In the genomic region with DNA sequence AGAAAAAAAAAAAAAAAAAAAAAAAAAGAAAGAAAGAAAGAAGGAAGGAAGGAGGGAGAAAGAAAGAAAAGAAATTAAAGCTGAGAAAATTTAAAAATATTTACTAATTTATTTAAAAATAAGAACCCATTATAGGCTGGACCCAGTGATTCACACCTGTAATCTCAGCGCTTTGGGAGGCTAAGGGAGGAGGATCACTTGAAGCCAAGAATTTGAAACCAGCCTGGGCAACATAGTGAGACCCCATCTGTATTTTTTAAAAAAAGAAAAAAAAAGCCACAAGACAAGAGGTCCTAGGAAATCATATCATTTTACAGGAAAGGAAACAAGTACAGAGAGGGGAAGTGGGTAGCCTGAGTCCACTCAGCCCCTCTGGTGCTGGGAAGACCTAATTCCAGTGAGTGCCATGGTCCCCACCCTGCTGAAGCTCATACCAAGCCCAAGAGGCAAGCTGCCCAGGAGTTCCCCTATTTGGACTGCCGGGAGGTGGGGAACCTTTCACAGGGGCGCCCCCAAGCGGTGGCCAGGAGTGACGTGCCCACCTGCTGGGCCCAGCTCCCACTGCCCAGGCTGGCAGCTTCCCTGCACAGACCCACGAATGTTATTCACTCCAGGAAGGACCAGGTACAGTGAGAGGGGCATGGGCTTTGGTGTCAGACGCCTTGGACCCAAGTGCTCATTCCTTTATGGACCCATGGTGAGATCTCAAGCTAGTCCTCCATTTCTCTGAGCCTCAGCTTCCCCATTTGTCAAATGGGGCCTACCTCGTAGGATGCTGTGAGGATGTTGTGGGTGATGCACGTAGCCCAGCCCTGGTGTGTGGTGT, we compare ENCODE assay signal across 8 cellular contexts.
DNase-seq lines count a peak whose midpoint lies in the region; TF ChIP-seq lines count a peak whose summit lies in the region.

No MANE protein-coding gene starts in this region.

- CTCF ChIA-PET in CD8-positive, alpha-beta memory T cell (lab: Charles Lee), result interaction anchor here (0.7 to 2.0 kb wide), 3 partner anchors 13 to 1338 kb away, joined by 3 to 10 read pairs (median 3); no protein-coding TSS in a partner anchor

- no peaks in the 10 kb centered on the region for H3K27me3 ChIP-seq in WERI-Rb-1 (ENCODE audit: insufficient read depth, low read depth, severe bottlenecking)
- no peaks in the 10 kb centered on the region for H3K27me3 ChIP-seq in CD8-positive, alpha-beta memory T cell (ENCODE audit: insufficient read depth, low read length, poor library complexity, severe bottlenecking)

- no peaks in the 10 kb centered on the region for H3K4me1 ChIP-seq in CD8-positive, alpha-beta memory T cell (ENCODE audit: insufficient read depth, low read length)

- H3K4me3 Mint-ChIP-seq in CD8-positive, alpha-beta memory T cell, result no peak overlapping the region

- H3K9me3 Mint-ChIP-seq in CD8-positive, alpha-beta memory T cell, result no peaks in the 10 kb centered on the region

- peaks cover 14% of the 10 kb centered on the region for H3K36me3 ChIP-seq in WERI-Rb-1
- H3K36me3 ChIP-seq in CD8-positive, alpha-beta memory T cell (ENCODE audit: insufficient read depth, low read length), result no peaks in the 10 kb centered on the region

- no peak overlapping the region for H3K27ac Mint-ChIP-seq in CD8-positive, alpha-beta memory T cell

- POLR2A ChIA-PET in CD8-positive, alpha-beta memory T cell (lab: Charles Lee), result no interaction called here

- peaks cover 0 to 23% (median 6%) of the 10 kb centered on the region in 3 donors for H3K36me3 Mint-ChIP-seq in CD8-positive, alpha-beta memory T cell

- no peaks in the 10 kb centered on the region for H3K4me1 Mint-ChIP-seq in CD8-positive, alpha-beta memory T cell

- H3K27ac ChIP-seq in WERI-Rb-1, result no peak overlapping the region
- no peak overlapping the region for H3K27ac ChIP-seq in CD8-positive, alpha-beta memory T cell (ENCODE audit: low read depth, low read length)

- TF ChIP-seq CTCF in WERI-Rb-1 (IDR thresholded peaks at IDR 0.05; ENCODE audit: low read depth, low read length) (peak; percentile 87), retinal pigment epithelial cell (conservative IDR thresholded peaks at IDR 0.05; ENCODE audit: low read depth, low read length) (peak; percentile 73)

- peak; percentile 63 for DNase-seq in ELR (ENCODE audit: low read depth)
- DNase-seq in HuH-7.5 (ENCODE audit: low spot score), result peak; percentile 34
- DNase-seq in WERI-Rb-1, result peak; percentile 69
- peak; percentile 31 for DNase-seq in fibroblast of peridontal ligament (ENCODE audit: extremely low read depth)
- DNase-seq in retinal pigment epithelial cell (ENCODE audit: low read depth), result no peak
- DNase-seq in AG08396 (ENCODE audit: low spot score), result no peak
- no peak for DNase-seq in NCI-H774 (lab: John Stamatoyannopoulos, UW)
- no peak for DNase-seq in CD8-positive, alpha-beta memory T cell

- H3K9me3 ChIP-seq in WERI-Rb-1 (ENCODE audit: severe bottlenecking), result no peaks in the 10 kb centered on the region
- H3K9me3 ChIP-seq in CD8-positive, alpha-beta memory T cell (ENCODE audit: low read length), result no peaks in the 10 kb centered on the region

- H3K4me3 ChIP-seq in WERI-Rb-1 (ENCODE audit: low read depth, low read length) (no peak overlapping the region), retinal pigment epithelial cell (ENCODE audit: low read length) (no peak overlapping the region)
- H3K4me3 ChIP-seq in CD8-positive, alpha-beta memory T cell (ENCODE audit: low read length), result no peak overlapping the region

- no peaks in the 10 kb centered on the region for H3K27me3 Mint-ChIP-seq in CD8-positive, alpha-beta memory T cell

Comparison
In these comparisons a context has a peak if more than half of its experiments do, and no peak if none do; other contexts are left out.
1. DNase-seq: peak in ELR (single experiment), HuH-7.5 (single experiment), WERI-Rb-1 (single experiment) and fibroblast of peridontal ligament (single experiment); none in retinal pigment epithelial cell (single experiment), AG08396 (single experiment), NCI-H774 (single experiment) and CD8-positive, alpha-beta memory T cell (0 of 5).